In the genomic region with DNA sequence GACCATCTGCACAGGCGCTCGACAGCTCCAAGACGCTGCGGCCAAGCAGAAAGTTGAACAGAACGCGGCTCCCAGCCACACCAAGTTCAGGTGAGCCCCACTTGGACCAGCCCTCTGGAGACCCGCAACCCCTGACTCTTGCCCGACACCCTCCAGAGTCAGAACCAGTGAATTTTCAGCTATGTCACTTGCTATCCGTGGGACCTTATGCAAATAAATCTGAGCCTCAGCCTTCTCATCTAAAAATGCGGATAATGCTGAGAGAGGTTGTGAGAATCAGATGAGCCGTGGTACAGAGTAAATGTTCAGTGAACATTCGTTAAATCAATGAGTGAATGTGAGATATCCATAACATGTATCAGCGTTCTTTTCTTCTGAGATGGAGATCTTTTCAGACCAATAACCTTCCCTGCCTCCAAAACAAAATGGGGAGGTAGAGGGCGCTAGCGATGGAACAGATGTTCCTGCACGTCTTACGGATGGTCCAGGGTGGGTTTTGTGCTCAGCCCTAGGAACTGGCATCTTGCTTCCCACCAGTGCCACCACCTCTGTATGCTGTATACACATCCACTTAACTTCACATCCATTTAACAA, we compare ENCODE assay signal across 8 cellular contexts. TPM values are rescaled to one million over a fixed set of nuclear protein-coding genes. Genes with fewer than 3 reads are reported as not detected.
A peak's percentile ranks its signal among the peaks of the same experiment; 100 is the strongest.
DNase-seq lines count a peak whose midpoint lies in the region; ATAC-seq and TF ChIP-seq lines count a peak whose summit lies in the region.

No MANE protein-coding gene starts in this region.

- H3K27me3 ChIP-seq in foreskin keratinocyte: no peaks in the 10 kb centered on the region

- peak overlapping the region; percentile 74 for H3K9ac ChIP-seq in ES-I3 (ENCODE audit: low read depth, low read length)

- CTCF ChIA-PET in WTC11 (lab: Charles Lee): interaction anchor here (0.6 to 1.9 kb wide), 21 partner anchors 9 to 428 kb away, joined by 3 to 21 read pairs (median 5); partner anchors contain the start of gene ISG20

- POLR2A ChIA-PET in WTC11 (lab: Charles Lee): interaction anchor here (0.6 to 1.4 kb wide), 4 partner anchors 18 to 171 kb away, joined by 3 to 9 read pairs (median 5); partner anchors contain the start of gene ISG20

- H3K9me3 ChIP-seq in ES-I3 (ENCODE audit: control insufficient read depth, insufficient read depth, low read length): no peaks in the 10 kb centered on the region

- peaks cover 16% of the 10 kb centered on the region for H3K4me1 Mint-ChIP-seq in WTC11

- no peaks in the 10 kb centered on the region for H3K4me1 ChIP-seq in ES-I3 (ENCODE audit: insufficient read depth, low read length)
- H3K4me1 ChIP-seq in foreskin keratinocyte: no peaks in the 10 kb centered on the region

- TF ChIP-seq CTCF in WTC11 (IDR thresholded peaks at IDR 0.05): no peak
- TF ChIP-seq CTCF in foreskin keratinocyte (conservative IDR thresholded peaks at IDR 0.05): peak; percentile 52

- H3K27ac ChIP-seq in foreskin keratinocyte: peak overlapping the region; percentile 99

- peak overlapping the region; percentile 96 for H3K4me3 Mint-ChIP-seq in WTC11

- H3K27me3 Mint-ChIP-seq in WTC11 (ENCODE audit: low read depth): no peaks in the 10 kb centered on the region

- H3K27ac Mint-ChIP-seq in WTC11: peak overlapping the region; percentile 90

- H3K9me3 Mint-ChIP-seq in WTC11: no peaks in the 10 kb centered on the region

- peaks cover 16% of the 10 kb centered on the region for H3K36me3 ChIP-seq in ES-I3 (ENCODE audit: insufficient read depth, low read length)

- DNase-seq in WTC11 (ENCODE audit: low spot score): no peak
- DNase-seq in foreskin keratinocyte: no peak
- peak; percentile 32 for DNase-seq in retina
- no peak for DNase-seq in NCI-H1417 treated with DMSO at 0.1 percent for 48 hours (lab: John Stamatoyannopoulos, UW)
- DNase-seq in 8988T: no peak

- H3K36me3 Mint-ChIP-seq in WTC11: peaks cover 30% of the 10 kb centered on the region

- ATAC-seq in HG03039 (IDR thresholded peaks at IDR 0.05; ENCODE audit: unreplicated experiment) (peak; percentile 7), WTC11 (peak; percentile 56), foreskin keratinocyte (peak; percentile 7), GM19351 (IDR thresholded peaks at IDR 0.05; ENCODE audit: unreplicated experiment) (no peak)

TF ChIP-seq in WTC11, 78 proteins besides CTCF, POLR2A, EP300 and RAD21:
- TF ChIP-seq ETV6 (CRISPR knock-in tag; IDR thresholded peaks at IDR 0.05): no peak
- TF ChIP-seq, protein P1, sequence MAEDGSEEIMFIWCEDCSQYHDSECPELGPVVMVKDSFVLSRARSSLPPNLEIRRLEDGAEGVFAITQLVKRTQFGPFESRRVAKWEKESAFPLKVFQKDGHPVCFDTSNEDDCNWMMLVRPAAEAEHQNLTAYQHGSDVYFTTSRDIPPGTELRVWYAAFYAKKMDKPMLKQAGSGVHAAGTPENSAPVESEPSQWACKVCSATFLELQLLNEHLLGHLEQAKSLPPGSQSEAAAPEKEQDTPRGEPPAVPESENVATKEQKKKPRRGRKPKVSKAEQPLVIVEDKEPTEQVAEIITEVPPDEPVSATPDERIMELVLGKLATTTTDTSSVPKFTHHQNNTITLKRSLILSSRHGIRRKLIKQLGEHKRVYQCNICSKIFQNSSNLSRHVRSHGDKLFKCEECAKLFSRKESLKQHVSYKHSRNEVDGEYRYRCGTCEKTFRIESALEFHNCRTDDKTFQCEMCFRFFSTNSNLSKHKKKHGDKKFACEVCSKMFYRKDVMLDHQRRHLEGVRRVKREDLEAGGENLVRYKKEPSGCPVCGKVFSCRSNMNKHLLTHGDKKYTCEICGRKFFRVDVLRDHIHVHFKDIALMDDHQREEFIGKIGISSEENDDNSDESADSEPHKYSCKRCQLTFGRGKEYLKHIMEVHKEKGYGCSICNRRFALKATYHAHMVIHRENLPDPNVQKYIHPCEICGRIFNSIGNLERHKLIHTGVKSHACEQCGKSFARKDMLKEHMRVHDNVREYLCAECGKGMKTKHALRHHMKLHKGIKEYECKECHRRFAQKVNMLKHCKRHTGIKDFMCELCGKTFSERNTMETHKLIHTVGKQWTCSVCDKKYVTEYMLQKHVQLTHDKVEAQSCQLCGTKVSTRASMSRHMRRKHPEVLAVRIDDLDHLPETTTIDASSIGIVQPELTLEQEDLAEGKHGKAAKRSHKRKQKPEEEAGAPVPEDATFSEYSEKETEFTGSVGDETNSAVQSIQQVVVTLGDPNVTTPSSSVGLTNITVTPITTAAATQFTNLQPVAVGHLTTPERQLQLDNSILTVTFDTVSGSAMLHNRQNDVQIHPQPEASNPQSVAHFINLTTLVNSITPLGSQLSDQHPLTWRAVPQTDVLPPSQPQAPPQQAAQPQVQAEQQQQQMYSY (CRISPR knock-in tag; IDR thresholded peaks at IDR 0.05): peak; percentile 80

RNA-seq across cellular contexts. Expression of gene MRPS11, which starts 0.5 kb away (rescaled TPM):
- total RNA-seq in WTC11 (2021) (43.5 to 49.1 TPM (median 45.9 TPM) in 3 replicates), foreskin keratinocyte (62.8 and 64.8 TPM in 2 replicates)
- polyA plus RNA-seq in foreskin keratinocyte: 84.6 and 86.9 TPM in 2 replicates

RNA-seq across cellular contexts. Expression of gene MRPL46, which starts 0.8 kb away (rescaled TPM):
- total RNA-seq in WTC11 (2021): 23.2 to 26.8 TPM (median 24.3 TPM) in 3 replicates
- total RNA-seq in foreskin keratinocyte: 32.4 and 34.2 TPM in 2 replicates
- 42.1 and 44.4 TPM in 2 replicates for polyA plus RNA-seq in foreskin keratinocyte
